Comparison of ENCODE assay signal across 1 cellular context in the genomic region with DNA sequence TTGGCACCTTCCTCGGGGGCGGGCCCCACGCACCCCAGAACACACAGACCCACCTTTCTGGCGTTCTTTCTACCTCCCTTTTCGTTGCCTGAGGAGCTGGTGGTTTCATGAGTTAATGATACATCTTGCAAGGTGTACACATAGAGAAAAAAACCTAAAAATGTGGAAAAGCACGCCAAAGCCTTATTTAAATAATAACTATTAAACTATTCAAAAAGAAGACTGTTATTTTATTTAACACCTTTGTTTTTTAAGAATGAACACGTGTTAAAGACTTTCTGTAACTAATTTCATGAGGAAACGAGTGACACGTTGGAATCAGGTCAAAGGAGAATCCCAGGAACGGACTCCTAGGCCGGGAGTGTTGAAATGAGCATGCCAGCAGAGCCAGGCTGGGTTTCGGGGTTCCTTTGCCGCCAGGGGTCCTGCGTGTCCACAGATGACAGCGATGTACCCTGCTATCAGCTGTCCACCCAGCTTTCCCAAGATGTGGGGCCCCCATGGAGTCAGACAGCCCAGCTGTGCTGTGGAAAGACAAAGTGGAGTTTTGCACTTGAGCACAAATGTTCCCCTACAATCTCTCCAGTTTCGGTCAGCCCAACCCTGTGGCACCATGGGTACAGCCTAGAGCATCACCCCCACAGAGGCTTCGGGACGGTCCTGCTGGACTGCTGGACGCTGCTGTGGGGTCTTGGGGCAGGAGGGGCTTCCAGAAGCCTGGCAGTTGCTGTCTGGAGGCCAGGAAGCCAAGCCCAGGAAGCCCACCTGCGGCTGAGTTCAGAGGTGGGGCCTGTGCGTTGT.
TF ChIP-seq lines count a peak whose summit lies in the region.

No MANE protein-coding gene starts in this region.

TF ChIP-seq in HepG2, 621 proteins besides CTCF, POLR2A, EP300 and RAD21 (continued from another document and continues in another):
- TF ChIP-seq, protein P1, sequence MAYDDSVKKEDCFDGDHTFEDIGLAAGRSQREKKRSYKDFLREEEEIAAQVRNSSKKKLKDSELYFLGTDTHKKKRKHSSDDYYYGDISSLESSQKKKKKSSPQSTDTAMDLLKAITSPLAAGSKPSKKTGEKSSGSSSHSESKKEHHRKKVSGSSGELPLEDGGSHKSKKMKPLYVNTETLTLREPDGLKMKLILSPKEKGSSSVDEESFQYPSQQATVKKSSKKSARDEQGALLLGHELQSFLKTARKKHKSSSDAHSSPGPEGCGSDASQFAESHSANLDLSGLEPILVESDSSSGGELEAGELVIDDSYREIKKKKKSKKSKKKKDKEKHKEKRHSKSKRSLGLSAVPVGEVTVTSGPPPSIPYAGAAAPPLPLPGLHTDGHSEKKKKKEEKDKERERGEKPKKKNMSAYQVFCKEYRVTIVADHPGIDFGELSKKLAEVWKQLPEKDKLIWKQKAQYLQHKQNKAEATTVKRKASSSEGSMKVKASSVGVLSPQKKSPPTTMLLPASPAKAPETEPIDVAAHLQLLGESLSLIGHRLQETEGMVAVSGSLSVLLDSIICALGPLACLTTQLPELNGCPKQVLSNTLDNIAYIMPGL (CRISPR knock-in tag; IDR thresholded peaks at IDR 0.05; ENCODE audit: borderline replicate concordance in 1 of 2, low read depth in 1 of 2): peak in 1 of 2 experiments; percentile 24; a peak in 1 of 4 replicates
- TF ChIP-seq MAFG (CRISPR knock-in tag; IDR thresholded peaks at IDR 0.05): no peak
- TF ChIP-seq, protein P2, sequence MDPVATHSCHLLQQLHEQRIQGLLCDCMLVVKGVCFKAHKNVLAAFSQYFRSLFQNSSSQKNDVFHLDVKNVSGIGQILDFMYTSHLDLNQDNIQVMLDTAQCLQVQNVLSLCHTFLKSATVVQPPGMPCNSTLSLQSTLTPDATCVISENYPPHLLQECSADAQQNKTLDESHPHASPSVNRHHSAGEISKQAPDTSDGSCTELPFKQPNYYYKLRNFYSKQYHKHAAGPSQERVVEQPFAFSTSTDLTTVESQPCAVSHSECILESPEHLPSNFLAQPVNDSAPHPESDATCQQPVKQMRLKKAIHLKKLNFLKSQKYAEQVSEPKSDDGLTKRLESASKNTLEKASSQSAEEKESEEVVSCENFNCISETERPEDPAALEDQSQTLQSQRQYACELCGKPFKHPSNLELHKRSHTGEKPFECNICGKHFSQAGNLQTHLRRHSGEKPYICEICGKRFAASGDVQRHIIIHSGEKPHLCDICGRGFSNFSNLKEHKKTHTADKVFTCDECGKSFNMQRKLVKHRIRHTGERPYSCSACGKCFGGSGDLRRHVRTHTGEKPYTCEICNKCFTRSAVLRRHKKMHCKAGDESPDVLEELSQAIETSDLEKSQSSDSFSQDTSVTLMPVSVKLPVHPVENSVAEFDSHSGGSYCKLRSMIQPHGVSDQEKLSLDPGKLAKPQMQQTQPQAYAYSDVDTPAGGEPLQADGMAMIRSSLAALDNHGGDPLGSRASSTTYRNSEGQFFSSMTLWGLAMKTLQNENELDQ (CRISPR knock-in tag; IDR thresholded peaks at IDR 0.05; ENCODE audit: borderline replicate concordance): no peak
- TF ChIP-seq NCOR1 (IDR thresholded peaks at IDR 0.05; ENCODE audit: borderline replicate concordance, low read length): no peak
- TF ChIP-seq ZGPAT (CRISPR knock-in tag; IDR thresholded peaks at IDR 0.05): peak; percentile 19; the same call in 1 of the 2 replicates
- peak; percentile 44; the same call in 1 of the 2 replicates for TF ChIP-seq NFIC (IDR thresholded peaks at IDR 0.05; ENCODE audit: low read length)
- TF ChIP-seq, protein P3, sequence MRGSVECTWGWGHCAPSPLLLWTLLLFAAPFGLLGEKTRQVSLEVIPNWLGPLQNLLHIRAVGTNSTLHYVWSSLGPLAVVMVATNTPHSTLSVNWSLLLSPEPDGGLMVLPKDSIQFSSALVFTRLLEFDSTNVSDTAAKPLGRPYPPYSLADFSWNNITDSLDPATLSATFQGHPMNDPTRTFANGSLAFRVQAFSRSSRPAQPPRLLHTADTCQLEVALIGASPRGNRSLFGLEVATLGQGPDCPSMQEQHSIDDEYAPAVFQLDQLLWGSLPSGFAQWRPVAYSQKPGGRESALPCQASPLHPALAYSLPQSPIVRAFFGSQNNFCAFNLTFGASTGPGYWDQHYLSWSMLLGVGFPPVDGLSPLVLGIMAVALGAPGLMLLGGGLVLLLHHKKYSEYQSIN (CRISPR knock-in tag; IDR thresholded peaks at IDR 0.05; ENCODE audit: borderline replicate concordance): no peak
- peak; percentile 88 for TF ChIP-seq HNRNPH1 (optimal IDR thresholded peaks at IDR 0.05; ENCODE audit: low read depth, low read length)
- TF ChIP-seq ZSCAN20 (CRISPR knock-in tag; IDR thresholded peaks at IDR 0.05; ENCODE audit: borderline replicate concordance): 0 out of 2 replicates have a peak, but pooled peaks have one; percentile 63
- no peak for TF ChIP-seq ZNF724P (CRISPR knock-in tag; IDR thresholded peaks at IDR 0.05; ENCODE audit: borderline replicate concordance)
- TF ChIP-seq HNF4G (IDR thresholded peaks at IDR 0.05; ENCODE audit: borderline replicate concordance, low read depth, low read length): no peak
- TF ChIP-seq HNF4G (CRISPR knock-in tag; IDR thresholded peaks at IDR 0.05; ENCODE audit: borderline replicate concordance, low read depth): 0 out of 2 replicates have a peak, but pooled peaks have one; percentile 34
- no peak for TF ChIP-seq ZNF12 (CRISPR knock-in tag; IDR thresholded peaks at IDR 0.05)
- TF ChIP-seq PPARG (CRISPR knock-in tag; conservative IDR thresholded peaks at IDR 0.05): no peak; the same call in 1 of the 2 replicates
- TF ChIP-seq BRD4 (CRISPR knock-in tag; IDR thresholded peaks at IDR 0.05): no peak
- TF ChIP-seq ZNF256 (CRISPR knock-in tag; conservative IDR thresholded peaks at IDR 0.05): 0 out of 2 replicates have a peak, but pooled peaks have one; percentile 62
- no peak; the same call in 1 of the 2 replicates for TF ChIP-seq TFE3 (CRISPR knock-in tag; IDR thresholded peaks at IDR 0.05)
- TF ChIP-seq ZBTB7B (CRISPR knock-in tag; IDR thresholded peaks at IDR 0.05): peak; percentile 49; the same call in 1 of the 2 replicates
- no peak for TF ChIP-seq CEBPB (IDR thresholded peaks at IDR 0.05; ENCODE audit: borderline replicate concordance, low read depth, low read length)
- TF ChIP-seq, protein P4, sequence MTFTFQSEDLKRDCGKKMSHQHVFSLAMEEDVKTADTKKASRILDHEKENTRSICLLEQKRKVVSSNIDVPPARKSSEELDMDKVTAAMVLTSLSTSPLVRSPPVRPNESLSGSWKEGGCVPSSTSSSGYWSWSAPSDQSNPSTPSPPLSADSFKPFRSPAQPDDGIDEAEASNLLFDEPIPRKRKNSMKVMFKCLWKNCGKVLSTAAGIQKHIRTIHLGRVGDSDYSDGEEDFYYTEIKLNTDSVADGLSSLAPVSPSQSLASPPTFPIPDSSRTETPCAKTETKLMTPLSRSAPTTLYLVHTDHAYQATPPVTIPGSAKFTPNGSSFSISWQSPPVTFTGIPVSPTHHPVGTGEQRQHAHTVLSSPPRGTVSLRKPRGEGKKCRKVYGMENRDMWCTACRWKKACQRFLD (CRISPR knock-in tag; IDR thresholded peaks at IDR 0.05; ENCODE audit: borderline replicate concordance): no peak
- peak; percentile 62; the same call in 1 of the 2 replicates for TF ChIP-seq MEIS2 (CRISPR knock-in tag; IDR thresholded peaks at IDR 0.05)
- TF ChIP-seq HOXA7 (CRISPR knock-in tag; IDR thresholded peaks at IDR 0.05): peak; percentile 72; the same call in 1 of the 2 replicates
- peak; percentile 63; the same call in 1 of the 2 replicates for TF ChIP-seq MTA1 (CRISPR knock-in tag; IDR thresholded peaks at IDR 0.05; ENCODE audit: borderline replicate concordance)
- no peak for TF ChIP-seq SATB2 (CRISPR knock-in tag; IDR thresholded peaks at IDR 0.05)
- no peak; the same call in 1 of the 2 replicates for TF ChIP-seq ZNF607 (CRISPR knock-in tag; IDR thresholded peaks at IDR 0.05; ENCODE audit: borderline replicate concordance)
- no peak for TF ChIP-seq ERF (CRISPR knock-in tag; IDR thresholded peaks at IDR 0.05)
- TF ChIP-seq ZFP41 (CRISPR knock-in tag; IDR thresholded peaks at IDR 0.05; ENCODE audit: borderline replicate concordance): no peak
- TF ChIP-seq ZNF441 (CRISPR knock-in tag; IDR thresholded peaks at IDR 0.05; ENCODE audit: borderline replicate concordance): no peak
- no peak for TF ChIP-seq NFIB (CRISPR knock-in tag; IDR thresholded peaks at IDR 0.05; ENCODE audit: borderline replicate concordance)
- no peak for TF ChIP-seq ZNF34 (CRISPR knock-in tag; IDR thresholded peaks at IDR 0.05; ENCODE audit: borderline replicate concordance)
- no peak for TF ChIP-seq ZNF558 (CRISPR knock-in tag; IDR thresholded peaks at IDR 0.05; ENCODE audit: borderline replicate concordance)
- no peak for TF ChIP-seq MAFF (IDR thresholded peaks at IDR 0.05; ENCODE audit: low read depth, low read length)
- TF ChIP-seq SMARCE1 (IDR thresholded peaks at IDR 0.05; ENCODE audit: borderline replicate concordance): no peak
- TF ChIP-seq ZNF296 (CRISPR knock-in tag; conservative IDR thresholded peaks at IDR 0.05): peak; percentile 72; the same call in 1 of the 2 replicates
- peak; percentile 42; the same call in 1 of the 2 replicates for TF ChIP-seq PBX3 (CRISPR knock-in tag; IDR thresholded peaks at IDR 0.05; ENCODE audit: borderline replicate concordance)
- TF ChIP-seq, protein P5, sequence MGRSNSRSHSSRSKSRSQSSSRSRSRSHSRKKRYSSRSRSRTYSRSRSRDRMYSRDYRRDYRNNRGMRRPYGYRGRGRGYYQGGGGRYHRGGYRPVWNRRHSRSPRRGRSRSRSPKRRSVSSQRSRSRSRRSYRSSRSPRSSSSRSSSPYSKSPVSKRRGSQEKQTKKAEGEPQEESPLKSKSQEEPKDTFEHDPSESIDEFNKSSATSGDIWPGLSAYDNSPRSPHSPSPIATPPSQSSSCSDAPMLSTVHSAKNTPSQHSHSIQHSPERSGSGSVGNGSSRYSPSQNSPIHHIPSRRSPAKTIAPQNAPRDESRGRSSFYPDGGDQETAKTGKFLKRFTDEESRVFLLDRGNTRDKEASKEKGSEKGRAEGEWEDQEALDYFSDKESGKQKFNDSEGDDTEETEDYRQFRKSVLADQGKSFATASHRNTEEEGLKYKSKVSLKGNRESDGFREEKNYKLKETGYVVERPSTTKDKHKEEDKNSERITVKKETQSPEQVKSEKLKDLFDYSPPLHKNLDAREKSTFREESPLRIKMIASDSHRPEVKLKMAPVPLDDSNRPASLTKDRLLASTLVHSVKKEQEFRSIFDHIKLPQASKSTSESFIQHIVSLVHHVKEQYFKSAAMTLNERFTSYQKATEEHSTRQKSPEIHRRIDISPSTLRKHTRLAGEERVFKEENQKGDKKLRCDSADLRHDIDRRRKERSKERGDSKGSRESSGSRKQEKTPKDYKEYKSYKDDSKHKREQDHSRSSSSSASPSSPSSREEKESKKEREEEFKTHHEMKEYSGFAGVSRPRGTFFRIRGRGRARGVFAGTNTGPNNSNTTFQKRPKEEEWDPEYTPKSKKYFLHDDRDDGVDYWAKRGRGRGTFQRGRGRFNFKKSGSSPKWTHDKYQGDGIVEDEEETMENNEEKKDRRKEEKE (IDR thresholded peaks at IDR 0.05): no peak
- TF ChIP-seq ZNF570 (CRISPR knock-in tag; IDR thresholded peaks at IDR 0.05; ENCODE audit: borderline replicate concordance): no peak
- peak; percentile 42; the same call in 1 of the 2 replicates for TF ChIP-seq ZNF143 (CRISPR knock-in tag; IDR thresholded peaks at IDR 0.05)
- no peak for TF ChIP-seq EZH2 (conservative IDR thresholded peaks at IDR 0.05; ENCODE audit: low read depth, low read length)
- 0 out of 2 replicates have a peak, but pooled peaks have one; percentile 50 for TF ChIP-seq ZNF784 (CRISPR knock-in tag; IDR thresholded peaks at IDR 0.05; ENCODE audit: borderline replicate concordance)
- TF ChIP-seq ZNF850 (CRISPR knock-in tag; conservative IDR thresholded peaks at IDR 0.05): no peak
- TF ChIP-seq, protein P6, sequence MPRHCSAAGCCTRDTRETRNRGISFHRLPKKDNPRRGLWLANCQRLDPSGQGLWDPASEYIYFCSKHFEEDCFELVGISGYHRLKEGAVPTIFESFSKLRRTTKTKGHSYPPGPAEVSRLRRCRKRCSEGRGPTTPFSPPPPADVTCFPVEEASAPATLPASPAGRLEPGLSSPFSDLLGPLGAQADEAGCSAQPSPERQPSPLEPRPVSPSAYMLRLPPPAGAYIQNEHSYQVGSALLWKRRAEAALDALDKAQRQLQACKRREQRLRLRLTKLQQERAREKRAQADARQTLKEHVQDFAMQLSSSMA (CRISPR knock-in tag; IDR thresholded peaks at IDR 0.05): 0 out of 2 replicates have a peak, but pooled peaks have one; percentile 29
- no peak for TF ChIP-seq HNRNPL (IDR thresholded peaks at IDR 0.05; ENCODE audit: low read depth, low read length)
